ENCODE assay signal across 1 cellular context in genomic region chr4:60019180-60019579, GRCh38.
TF ChIP-seq lines count a peak whose summit lies in the region.

No MANE protein-coding gene starts in this region.

TF ChIP-seq in WTC11, 78 proteins besides CTCF, POLR2A, EP300 and RAD21 (continued from another document):
- TF ChIP-seq, protein P1, sequence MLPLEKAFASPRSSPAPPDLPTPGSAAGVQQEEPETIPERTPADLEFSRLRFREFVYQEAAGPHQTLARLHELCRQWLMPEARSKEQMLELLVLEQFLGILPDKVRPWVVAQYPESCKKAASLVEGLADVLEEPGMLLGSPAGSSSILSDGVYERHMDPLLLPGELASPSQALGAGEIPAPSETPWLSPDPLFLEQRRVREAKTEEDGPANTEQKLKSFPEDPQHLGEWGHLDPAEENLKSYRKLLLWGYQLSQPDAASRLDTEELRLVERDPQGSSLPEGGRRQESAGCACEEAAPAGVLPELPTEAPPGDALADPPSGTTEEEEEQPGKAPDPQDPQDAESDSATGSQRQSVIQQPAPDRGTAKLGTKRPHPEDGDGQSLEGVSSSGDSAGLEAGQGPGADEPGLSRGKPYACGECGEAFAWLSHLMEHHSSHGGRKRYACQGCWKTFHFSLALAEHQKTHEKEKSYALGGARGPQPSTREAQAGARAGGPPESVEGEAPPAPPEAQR (CRISPR knock-in tag; IDR thresholded peaks at IDR 0.05), result no peak
